12 cellular contexts compared by ENCODE assay signal in the genomic region with DNA sequence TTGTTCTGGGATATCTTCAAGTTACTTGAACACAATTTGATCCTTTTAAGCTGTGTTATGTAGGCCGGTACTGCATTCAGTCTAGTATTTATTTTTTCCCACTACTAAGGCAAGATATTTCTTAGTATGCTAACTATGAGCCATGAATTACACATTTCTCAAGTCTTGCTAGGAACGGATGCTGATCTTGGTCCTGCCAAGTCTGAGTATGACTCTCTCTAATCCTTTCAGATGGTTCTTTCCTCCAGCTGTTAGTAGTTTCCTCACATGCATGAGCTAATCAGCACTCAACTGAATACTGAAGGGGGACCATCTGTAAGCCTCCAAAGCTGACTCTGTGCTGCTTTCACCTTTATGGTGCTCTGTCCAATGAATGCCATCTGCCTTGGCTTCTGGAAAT.
DNase-seq lines count a peak whose midpoint lies in the region; ATAC-seq and TF ChIP-seq lines count a peak whose summit lies in the region.
"Had no signal": no experiment of that assay in that cellular context is flagged by ENCODE, and none has a peak within 500 bp of the region (broad histone marks: within the 10 kb centered on the region; RNA-seq: fewer than 3 reads in every experiment).

No MANE protein-coding gene starts in this region.

- peak overlapping the region; percentile 27 for H4K91ac ChIP-seq in mesenchymal stem cell (ENCODE audit: low read length)

- peak overlapping the region in 1 of 2 experiments; percentile 43 for H3K18ac ChIP-seq in mesenchymal stem cell (ENCODE audit: low read depth in 1 of 2, low read length in 2 of 2)

- H3K36me3 ChIP-seq in mesenchymal stem cell (ENCODE audit: control insufficient read depth in 1 of 2, insufficient read depth in 2 of 2, low read depth in 1 of 2, low read length in 2 of 2), result no peaks in the 10 kb centered on the region

- H3K4me2 ChIP-seq in mesenchymal stem cell (ENCODE audit: low read length, poor library complexity, severe bottlenecking), result no peak overlapping the region

- H3K14ac ChIP-seq in mesenchymal stem cell (ENCODE audit: low read length in 2 of 2), result no peak overlapping the region

- no peak overlapping the region for H2AFZ ChIP-seq in mesenchymal stem cell (ENCODE audit: low read depth, low read length)

- WGBS in mesenchymal stem cell, result 79% methylated on average over 2 of the region's 2 CpGs

- no peak overlapping the region for H2AK5ac ChIP-seq in mesenchymal stem cell (ENCODE audit: low read length, severe bottlenecking)

- no peaks in the 10 kb centered on the region for H3K36me3 Mint-ChIP-seq in naive thymus-derived CD8-positive, alpha-beta T cell

- no peak overlapping the region for H3K4ac ChIP-seq in mesenchymal stem cell (ENCODE audit: low read depth in 1 of 2, low read length in 2 of 2)

- no peak overlapping the region for H2BK15ac ChIP-seq in mesenchymal stem cell (ENCODE audit: low read depth, poor library complexity, severe bottlenecking)

- POLR2A ChIA-PET in naive thymus-derived CD8-positive, alpha-beta T cell (lab: Charles Lee), result no interaction called here

- no peak for TF ChIP-seq CTCF in choroid plexus epithelial cell (conservative IDR thresholded peaks at IDR 0.05; ENCODE audit: low read depth, low read length)

- H3K4me1 ChIP-seq in mesenchymal stem cell (ENCODE audit: control insufficient read depth, insufficient read depth, low read depth, low read length), result no peaks in the 10 kb centered on the region

- H2BK5ac ChIP-seq in mesenchymal stem cell (ENCODE audit: low read depth, low read length, poor library complexity, severe bottlenecking), result no peak overlapping the region

- no peaks in the 10 kb centered on the region for H3K27me3 ChIP-seq in mesenchymal stem cell (ENCODE audit: control insufficient read depth in 1 of 2, insufficient read depth in 1 of 2, low read length in 2 of 2)

- no peak overlapping the region for H3K27ac ChIP-seq in mesenchymal stem cell (ENCODE audit: low read length, poor library complexity, severe bottlenecking)

- H3K23ac ChIP-seq in mesenchymal stem cell (ENCODE audit: low read length in 2 of 2), result no peak overlapping the region

- no peak overlapping the region for H2BK12ac ChIP-seq in mesenchymal stem cell (ENCODE audit: low read length in 2 of 2)

- H3K4me3 ChIP-seq in choroid plexus epithelial cell (ENCODE audit: low read depth, low read length) (no peak overlapping the region), mesenchymal stem cell (ENCODE audit: insufficient read depth in 1 of 2, low read depth in 1 of 2, low read length in 2 of 2) (no peak overlapping the region)

- H3K4me1 Mint-ChIP-seq in naive thymus-derived CD8-positive, alpha-beta T cell, result no peaks in the 10 kb centered on the region

- H4K8ac ChIP-seq in mesenchymal stem cell (ENCODE audit: low read length), result peak overlapping the region; percentile 54

- H3K9me3 Mint-ChIP-seq in naive thymus-derived CD8-positive, alpha-beta T cell, result no peaks in the 10 kb centered on the region

- peak overlapping the region; percentile 49 for H2BK120ac ChIP-seq in mesenchymal stem cell (ENCODE audit: low read depth, low read length)

- peaks cover 0 to 20% (median 2%) of the 10 kb centered on the region in 5 donors for H3K27me3 Mint-ChIP-seq in naive thymus-derived CD8-positive, alpha-beta T cell

- no peak for ATAC-seq in HG03139 (IDR thresholded peaks at IDR 0.05; ENCODE audit: unreplicated experiment)
- ATAC-seq in naive thymus-derived CD8-positive, alpha-beta T cell, result no peak

- peak overlapping the region; percentile 2 for H3K9ac ChIP-seq in mesenchymal stem cell (ENCODE audit: low read length)

- no peaks in the 10 kb centered on the region for H3K79me1 ChIP-seq in mesenchymal stem cell (replicated peaks; ENCODE audit: low read length, poor library complexity, severe bottlenecking)

- H3K9me3 ChIP-seq in mesenchymal stem cell (ENCODE audit: control insufficient read depth, low read length), result no peaks in the 10 kb centered on the region

- DNase-seq in AG08396 (ENCODE audit: low spot score) (peak; percentile 55), NCI-H1694 treated with DMSO at 0.1 percent for 48 hours (lab: John Stamatoyannopoulos, UW) (peak; percentile 75), choroid plexus epithelial cell (ENCODE audit: low read depth) (peak; percentile 85), mesenchymal stem cell (peak; percentile 76), HuH-7 (ENCODE audit: low spot score) (no peak), NCI-H1092 (lab: John Stamatoyannopoulos, UW) (no peak)
- DNase-seq in naive thymus-derived CD8-positive, alpha-beta T cell, result no peak
- DNase-seq: activated CD4-positive, alpha-beta T cell treated with anti-CD3 and anti-CD28 coated beads for 48 hours; activated gamma-delta T cell; GDM1; NCI-H510A had no signal

- no peak overlapping the region for H3K27ac Mint-ChIP-seq in naive thymus-derived CD8-positive, alpha-beta T cell

- no peak overlapping the region for H3K4me3 Mint-ChIP-seq in naive thymus-derived CD8-positive, alpha-beta T cell

Comparison
In these comparisons a context has a peak if more than half of its experiments do, and no peak if none do; other contexts are left out.
1. DNase-seq: peak in AG08396 (single experiment), NCI-H1694 treated with DMSO at 0.1 percent for 48 hours (single experiment), choroid plexus epithelial cell (single experiment) and mesenchymal stem cell (single experiment); none in HuH-7 (single experiment), NCI-H1092 (single experiment) and naive thymus-derived CD8-positive, alpha-beta T cell (0 of 10).